In the genomic region with DNA sequence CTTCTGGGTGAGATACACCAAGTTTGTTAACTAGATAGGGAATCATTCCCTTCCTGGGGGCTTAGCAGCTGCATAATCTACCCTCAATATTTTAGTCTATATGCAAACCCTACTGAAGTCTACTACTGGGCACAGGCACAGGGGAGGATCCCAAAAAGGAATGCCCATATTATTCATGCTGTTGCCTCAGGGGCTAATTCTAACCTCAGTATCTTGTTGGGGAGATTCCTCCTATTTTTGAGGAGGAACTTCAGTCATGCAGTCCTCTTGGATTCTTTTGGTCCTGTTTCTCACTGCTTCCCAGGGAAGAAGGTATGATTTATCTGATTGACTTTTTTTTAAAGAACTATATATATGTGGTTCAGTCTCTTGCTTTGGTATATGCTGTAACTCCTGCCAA, we compare ENCODE assay signal across 17 cellular contexts. TPM values are rescaled to one million over a fixed set of nuclear protein-coding genes. Genes with fewer than 3 reads are reported as not detected.
DNase-seq lines count a peak whose midpoint lies in the region; ATAC-seq and TF ChIP-seq lines count a peak whose summit lies in the region.
"Had no signal": no experiment of that assay in that cellular context is flagged by ENCODE, and none has a peak within 500 bp of the region (broad histone marks: within the 10 kb centered on the region; RNA-seq: fewer than 3 reads in every experiment).

No MANE protein-coding gene starts in this region.

- H2BK20ac ChIP-seq in IMR-90 (ENCODE audit: low read depth, low read length), result no peak overlapping the region

- no peaks in the 10 kb centered on the region for H3K9me3 ChIP-seq in IMR-90 (ENCODE audit: control insufficient read depth, insufficient read depth, low read length)

- no peak overlapping the region for H3K14ac ChIP-seq in IMR-90 (replicated peaks; ENCODE audit: low read depth, low read length)

- no peak overlapping the region for H4K91ac ChIP-seq in IMR-90 (ENCODE audit: insufficient read depth, low read depth, low read length)

- no peak for TF ChIP-seq CTCF in IMR-90 (conservative IDR thresholded peaks at IDR 0.05; ENCODE audit: low read depth, low read length)
- TF ChIP-seq CTCF in WTC11 (IDR thresholded peaks at IDR 0.05), result no peak
- no peak for TF ChIP-seq CTCF in foreskin keratinocyte (conservative IDR thresholded peaks at IDR 0.05)

- H3K27me3 ChIP-seq in IMR-90 (ENCODE audit: control insufficient read depth, insufficient read depth, low read length) (no peaks in the 10 kb centered on the region), foreskin keratinocyte (no peaks in the 10 kb centered on the region), H7 (ENCODE audit: control insufficient read depth, insufficient read depth, low read length) (no peaks in the 10 kb centered on the region)

- 0 out of 2 replicates have a peak overlapping the region, but pooled peaks have one; percentile 12 for H3K27ac Mint-ChIP-seq in WTC11
- H3K27ac Mint-ChIP-seq: CD4-positive, CD25-positive, alpha-beta regulatory T cell; GM23338 had no signal

- no peak overlapping the region for H3K4me2 ChIP-seq in IMR-90 (ENCODE audit: low read depth, low read length)
- H3K4me2 ChIP-seq: GM23338 had no signal

- no peak overlapping the region for H3K56ac ChIP-seq in IMR-90 (ENCODE audit: extremely low read depth, insufficient read depth, low read length)

- intact Hi-C loops in IMR-90 (cut with micrococcal nuclease), result no loop called here

- no TSS peak for BruUV-seq in IMR-90 (replicated peaks; lab: Mats Ljungman, UMichigan)

- no peak for TF ChIP-seq RAD21 in IMR-90 (IDR thresholded peaks at IDR 0.05; ENCODE audit: low read length)

- no peaks in the 10 kb centered on the region for H3K9me1 ChIP-seq in IMR-90 (ENCODE audit: insufficient read depth, low read length)

- no peak overlapping the region for H2BK5ac ChIP-seq in IMR-90 (ENCODE audit: low read depth, low read length, poor library complexity, severe bottlenecking)

- H2BK15ac ChIP-seq in IMR-90 (ENCODE audit: low read depth, low read length), result no peak overlapping the region

- no peaks in the 10 kb centered on the region for H3K4me1 Mint-ChIP-seq in WTC11
- H3K4me1 Mint-ChIP-seq: GM23338 had no signal

- peak; percentile 12 for DNase-seq in AG20443 (ENCODE audit: low spot score)
- DNase-seq in IMR-90, result no peak
- DNase-seq in WTC11 (ENCODE audit: low spot score), result no peak
- peak; percentile 4 to 54 for DNase-seq in foreskin keratinocyte
- no peak for DNase-seq in activated effector memory CD4-positive, alpha-beta T cell treated with Interleukin-2 at 50 U/mL for 16 hours
- DNase-seq in GF-D8 (lab: John Stamatoyannopoulos, UW), result no peak
- no peak for DNase-seq in H7
- no peak for DNase-seq in LoVo (ENCODE audit: low spot score)
- DNase-seq: CD4-positive, CD25-positive, alpha-beta regulatory T cell; NCI-H1105 treated with DMSO at 0.1 percent for 48 hours; NCI-H2081; NCI-H2171; NCI-H524 treated with DMSO at 0.1 percent for 48 hours; RPMI8226; SHP77 had no signal

- H3K4me3 Mint-ChIP-seq in WTC11, result no peak overlapping the region
- H3K4me3 Mint-ChIP-seq: CD4-positive, CD25-positive, alpha-beta regulatory T cell; GM23338 had no signal

- H3K18ac ChIP-seq in IMR-90 (ENCODE audit: low read depth, low read length), result no peak overlapping the region

- H3K27ac ChIP-seq in IMR-90 (ENCODE audit: insufficient read depth, low read length), result no peak overlapping the region
- H3K27ac ChIP-seq in foreskin keratinocyte, result no peak overlapping the region

- CTCF ChIA-PET in IMR-90 (lab: Yijun Ruan, JAX), result interaction anchor here (1.2 kb wide), 1 partner anchor 9 kb away, joined by 3 read pairs; no protein-coding TSS in a partner anchor
- CTCF ChIA-PET in WTC11 (lab: Charles Lee), result no interaction called here

- in situ Hi-C loops in IMR-90 (cut with MboI; ENCODE audit: low sequenced_read_pairs), result no loop called here

- POLR2A ChIA-PET in IMR-90 (lab: Charles Lee; ENCODE audit: unreplicated experiment), result no interaction called here
- POLR2A ChIA-PET in WTC11 (lab: Charles Lee), result interaction anchor here (0.6 kb wide), 1 partner anchor 372 kb away, joined by 3 read pairs; no protein-coding TSS in a partner anchor

- no peak overlapping the region for H2BK120ac ChIP-seq in IMR-90 (ENCODE audit: low read depth, low read length)

- H3K4me3 ChIP-seq in IMR-90 (ENCODE audit: insufficient read depth, low read depth, low read length) (no peak overlapping the region), H7 (ENCODE audit: insufficient read depth, low read depth, low read length) (no peak overlapping the region)
- H3K4me3 ChIP-seq: GM12878, GM23338 had no signal

- H3K4me1 ChIP-seq in IMR-90 (ENCODE audit: control insufficient read depth, insufficient read depth, low read length), result no peaks in the 10 kb centered on the region
- H3K4me1 ChIP-seq in foreskin keratinocyte, result no peaks in the 10 kb centered on the region

- dilution Hi-C loops in IMR-90 (cut with HindIII; ENCODE audit: low sequenced_read_pairs, unreplicated experiment), result no loop called here

- no peaks in the 10 kb centered on the region for H4K20me1 ChIP-seq in IMR-90 (ENCODE audit: insufficient read depth, low read length)

- no peak overlapping the region for H2AK5ac ChIP-seq in IMR-90 (ENCODE audit: low read depth, low read length)

- no peak for TF ChIP-seq POLR2A in IMR-90 (IDR thresholded peaks at IDR 0.05; ENCODE audit: low read depth, low read length)

- H4K8ac ChIP-seq in IMR-90 (ENCODE audit: low read depth in 2 of 2, low read length in 2 of 2), result no peak overlapping the region

- H3K36me3 ChIP-seq in IMR-90 (ENCODE audit: control insufficient read depth, insufficient read depth, low read length), result peaks cover 7% of the 10 kb centered on the region
- peaks cover 2% of the 10 kb centered on the region; the same call in 1 of the 2 replicates for H3K36me3 ChIP-seq in H7 (replicated peaks; ENCODE audit: control insufficient read depth, insufficient read depth, low read length)

- no peak overlapping the region for H3K4ac ChIP-seq in IMR-90 (ENCODE audit: low read depth, low read length)

- no peaks in the 10 kb centered on the region for H3K9me3 Mint-ChIP-seq in WTC11
- H3K9me3 Mint-ChIP-seq: GM23338 had no signal

- H3K36me3 Mint-ChIP-seq in WTC11, result peaks cover 30% of the 10 kb centered on the region

- ATAC-seq in IMR-90 (ENCODE audit: low read depth), result 0 out of 2 replicates have a peak, but pooled peaks have one; percentile 24
- no peak for ATAC-seq in WTC11
- ATAC-seq in foreskin keratinocyte, result peak; percentile 79
- ATAC-seq: GM12878, GM23338 had no signal

- H3K23ac ChIP-seq in IMR-90 (ENCODE audit: low read depth, low read length), result no peak overlapping the region

- no peak overlapping the region for H2AFZ ChIP-seq in IMR-90 (replicated peaks; ENCODE audit: low read length, poor library complexity)
- H2AFZ ChIP-seq: GM23338 had no signal

- no peaks in the 10 kb centered on the region for H3K79me1 ChIP-seq in IMR-90 (ENCODE audit: low read depth in 1 of 2, low read length in 2 of 2)

- no peak overlapping the region for H3K9ac ChIP-seq in IMR-90 (ENCODE audit: low read depth, low read length)

- H2AK9ac ChIP-seq in IMR-90 (replicated peaks; ENCODE audit: low read depth, low read length, poor library complexity), result no peak overlapping the region

- H3K27me3 Mint-ChIP-seq in WTC11 (ENCODE audit: low read depth), result no peaks in the 10 kb centered on the region
- H3K27me3 Mint-ChIP-seq: CD4-positive, CD25-positive, alpha-beta regulatory T cell had no signal

- no peak overlapping the region for H4K5ac ChIP-seq in IMR-90 (ENCODE audit: low read depth, low read length)

TF ChIP-seq in IMR-90, 13 proteins besides CTCF, POLR2A, EP300 and RAD21 (continues in another document):
- no peak for TF ChIP-seq RFX5 (IDR thresholded peaks at IDR 0.05; ENCODE audit: low read depth, low read length)
- TF ChIP-seq RCOR1 (IDR thresholded peaks at IDR 0.05; ENCODE audit: insufficient replicate concordance, low read length), result no peak
- no peak for TF ChIP-seq MAFK (IDR thresholded peaks at IDR 0.05; ENCODE audit: low read depth, low read length)
- TF ChIP-seq CHD1 (IDR thresholded peaks at IDR 0.05; ENCODE audit: low read depth, low read length), result no peak
- no peak for TF ChIP-seq BHLHE40 (IDR thresholded peaks at IDR 0.05; ENCODE audit: low read depth, low read length)
- no peak for TF ChIP-seq FOS (IDR thresholded peaks at IDR 0.05; ENCODE audit: low read depth, low read length)

TF ChIP-seq in WTC11, 78 proteins besides CTCF, POLR2A, EP300 and RAD21 (continues in another document):
- TF ChIP-seq, protein P1, sequence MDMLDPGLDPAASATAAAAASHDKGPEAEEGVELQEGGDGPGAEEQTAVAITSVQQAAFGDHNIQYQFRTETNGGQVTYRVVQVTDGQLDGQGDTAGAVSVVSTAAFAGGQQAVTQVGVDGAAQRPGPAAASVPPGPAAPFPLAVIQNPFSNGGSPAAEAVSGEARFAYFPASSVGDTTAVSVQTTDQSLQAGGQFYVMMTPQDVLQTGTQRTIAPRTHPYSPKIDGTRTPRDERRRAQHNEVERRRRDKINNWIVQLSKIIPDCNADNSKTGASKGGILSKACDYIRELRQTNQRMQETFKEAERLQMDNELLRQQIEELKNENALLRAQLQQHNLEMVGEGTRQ (CRISPR knock-in tag; IDR thresholded peaks at IDR 0.05), result no peak
- TF ChIP-seq FOXK1 (CRISPR knock-in tag; IDR thresholded peaks at IDR 0.05) (no peak), JUN (CRISPR knock-in tag; IDR thresholded peaks at IDR 0.05) (no peak), ATF1 (CRISPR knock-in tag; IDR thresholded peaks at IDR 0.05) (no peak), TEAD4 (CRISPR knock-in tag; IDR thresholded peaks at IDR 0.05) (no peak)
- TF ChIP-seq, protein P2, sequence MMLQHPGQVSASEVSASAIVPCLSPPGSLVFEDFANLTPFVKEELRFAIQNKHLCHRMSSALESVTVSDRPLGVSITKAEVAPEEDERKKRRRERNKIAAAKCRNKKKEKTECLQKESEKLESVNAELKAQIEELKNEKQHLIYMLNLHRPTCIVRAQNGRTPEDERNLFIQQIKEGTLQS (CRISPR knock-in tag; conservative IDR thresholded peaks at IDR 0.05), result no peak
- TF ChIP-seq, protein P3, sequence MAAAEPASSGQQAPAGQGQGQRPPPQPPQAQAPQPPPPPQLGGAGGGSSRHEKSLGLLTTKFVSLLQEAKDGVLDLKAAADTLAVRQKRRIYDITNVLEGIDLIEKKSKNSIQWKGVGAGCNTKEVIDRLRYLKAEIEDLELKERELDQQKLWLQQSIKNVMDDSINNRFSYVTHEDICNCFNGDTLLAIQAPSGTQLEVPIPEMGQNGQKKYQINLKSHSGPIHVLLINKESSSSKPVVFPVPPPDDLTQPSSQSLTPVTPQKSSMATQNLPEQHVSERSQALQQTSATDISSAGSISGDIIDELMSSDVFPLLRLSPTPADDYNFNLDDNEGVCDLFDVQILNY (CRISPR knock-in tag; IDR thresholded peaks at IDR 0.05), result no peak

RNA-seq across cellular contexts. Expression of a gene that starts 58.9 kb away (rescaled TPM):
- total RNA-seq in IMR-90 (2012; rRNA removed), result 0.18 and 0.56 TPM in 2 replicates
- 0.17 TPM in 1 of 2 replicates, not detected in the other for polyA plus RNA-seq in IMR-90 (2012; rRNA removed)
- 0.05 TPM in 1 of 2 replicates, not detected in the other for polyA plus RNA-seq in IMR-90 (2012; cell fraction: cytosol; rRNA removed)
- 0.05 and 0.37 TPM in 2 replicates for polyA plus RNA-seq in IMR-90 (2012; cell fraction: nucleus; rRNA removed; ENCODE audit: low replicate concordance)
- 5.4 to 6.7 TPM (median 5.8 TPM) in 3 replicates for total RNA-seq in WTC11 (2021)
- total RNA-seq in foreskin keratinocyte, result 0.11 TPM in 1 of 2 replicates, not detected in the other
- polyA plus RNA-seq in foreskin keratinocyte, result not detected in 2 replicates
- total RNA-seq in H7 (2014; rRNA removed; shearing (Covaris generic)), result 3.4 and 3.5 TPM in 2 replicates
- total RNA-seq: GM12878 had no signal

Comparison
In these comparisons a context has a peak if more than half of its experiments do, and no peak if none do; other contexts are left out.
1. DNase-seq: peak in AG20443 (single experiment) and foreskin keratinocyte (2 of 2); none in IMR-90 (single experiment), WTC11 (single experiment), activated effector memory CD4-positive, alpha-beta T cell treated with Interleukin-2 at 50 U/mL for 16 hours (single experiment), GF-D8 (single experiment), H7 (single experiment) and LoVo (single experiment).